Comparison of ENCODE assay signal across 1 cellular context in genomic region chr12:42510823-42511222, GRCh38.
TF ChIP-seq lines count a peak whose summit lies in the region.

No MANE protein-coding gene starts in this region.

TF ChIP-seq in H1, 55 proteins besides CTCF, POLR2A, EP300 and RAD21 (continued from another document):
- TF ChIP-seq E2F6 (IDR thresholded peaks at IDR 0.05) (no peak), CREB1 (IDR thresholded peaks at IDR 0.05) (no peak), JUND (IDR thresholded peaks at IDR 0.05; ENCODE audit: low read length) (no peak), SAP30 (IDR thresholded peaks at IDR 0.05; ENCODE audit: insufficient read depth, insufficient replicate concordance, low read length) (no peak), YY1 (IDR thresholded peaks at IDR 0.05; ENCODE audit: low read depth, low read length) (peak; percentile 65; the same call in 1 of the 2 replicates), HDAC2 (IDR thresholded peaks at IDR 0.05; ENCODE audit: borderline replicate concordance in 1 of 2, low read depth in 2 of 2, low read length in 2 of 2) (0 out of 4 replicates have a peak, but pooled peaks of 1 of the 2 experiments have one; percentile 39), ATF2 (IDR thresholded peaks at IDR 0.05; ENCODE audit: low read length) (no peak), KDM1A (IDR thresholded peaks at IDR 0.05; ENCODE audit: borderline replicate concordance, low read length) (no peak), TAF7 (optimal IDR thresholded peaks at IDR 0.05; ENCODE audit: borderline replicate concordance, low read depth, low read length) (no peak), TEAD4 (IDR thresholded peaks at IDR 0.05; ENCODE audit: low read depth, low read length) (no peak), POU5F1 (IDR thresholded peaks at IDR 0.05; ENCODE audit: low read depth, low read length) (peak; percentile 82; the same call in 1 of the 2 replicates), CEBPB (IDR thresholded peaks at IDR 0.05; ENCODE audit: low read depth, low read length) (no peak), ASH2L (IDR thresholded peaks at IDR 0.05; ENCODE audit: low read length) (no peak), SIN3A (conservative IDR thresholded peaks at IDR 0.05 in 1 of 2, IDR thresholded peaks at IDR 0.05 in 1 of 2; ENCODE audit: low read depth in 1 of 2, low read length in 2 of 2) (no peak), SIX5 (IDR thresholded peaks at IDR 0.05; ENCODE audit: low read depth, low read length) (no peak), BRCA1 (IDR thresholded peaks at IDR 0.05; ENCODE audit: low read depth, low read length) (no peak), SP2 (IDR thresholded peaks at IDR 0.05; ENCODE audit: low read length) (no peak), KDM4A (IDR thresholded peaks at IDR 0.05; ENCODE audit: low read depth, low read length, severe bottlenecking) (no peak), FOSL1 (IDR thresholded peaks at IDR 0.05; ENCODE audit: insufficient read depth, low read depth, low read length) (no peak), TCF12 (IDR thresholded peaks at IDR 0.05; ENCODE audit: low read depth, low read length) (0 out of 2 replicates have a peak, but pooled peaks have one; percentile 8), CHD1 (IDR thresholded peaks at IDR 0.05; ENCODE audit: low read depth, low read length) (no peak), MAFK (IDR thresholded peaks at IDR 0.05; ENCODE audit: low read depth, low read length) (no peak), HDAC6 (IDR thresholded peaks at IDR 0.05; ENCODE audit: low read depth, low read length) (no peak), BACH1 (IDR thresholded peaks at IDR 0.05; ENCODE audit: low read length) (no peak)
- TF ChIP-seq, protein P1, sequence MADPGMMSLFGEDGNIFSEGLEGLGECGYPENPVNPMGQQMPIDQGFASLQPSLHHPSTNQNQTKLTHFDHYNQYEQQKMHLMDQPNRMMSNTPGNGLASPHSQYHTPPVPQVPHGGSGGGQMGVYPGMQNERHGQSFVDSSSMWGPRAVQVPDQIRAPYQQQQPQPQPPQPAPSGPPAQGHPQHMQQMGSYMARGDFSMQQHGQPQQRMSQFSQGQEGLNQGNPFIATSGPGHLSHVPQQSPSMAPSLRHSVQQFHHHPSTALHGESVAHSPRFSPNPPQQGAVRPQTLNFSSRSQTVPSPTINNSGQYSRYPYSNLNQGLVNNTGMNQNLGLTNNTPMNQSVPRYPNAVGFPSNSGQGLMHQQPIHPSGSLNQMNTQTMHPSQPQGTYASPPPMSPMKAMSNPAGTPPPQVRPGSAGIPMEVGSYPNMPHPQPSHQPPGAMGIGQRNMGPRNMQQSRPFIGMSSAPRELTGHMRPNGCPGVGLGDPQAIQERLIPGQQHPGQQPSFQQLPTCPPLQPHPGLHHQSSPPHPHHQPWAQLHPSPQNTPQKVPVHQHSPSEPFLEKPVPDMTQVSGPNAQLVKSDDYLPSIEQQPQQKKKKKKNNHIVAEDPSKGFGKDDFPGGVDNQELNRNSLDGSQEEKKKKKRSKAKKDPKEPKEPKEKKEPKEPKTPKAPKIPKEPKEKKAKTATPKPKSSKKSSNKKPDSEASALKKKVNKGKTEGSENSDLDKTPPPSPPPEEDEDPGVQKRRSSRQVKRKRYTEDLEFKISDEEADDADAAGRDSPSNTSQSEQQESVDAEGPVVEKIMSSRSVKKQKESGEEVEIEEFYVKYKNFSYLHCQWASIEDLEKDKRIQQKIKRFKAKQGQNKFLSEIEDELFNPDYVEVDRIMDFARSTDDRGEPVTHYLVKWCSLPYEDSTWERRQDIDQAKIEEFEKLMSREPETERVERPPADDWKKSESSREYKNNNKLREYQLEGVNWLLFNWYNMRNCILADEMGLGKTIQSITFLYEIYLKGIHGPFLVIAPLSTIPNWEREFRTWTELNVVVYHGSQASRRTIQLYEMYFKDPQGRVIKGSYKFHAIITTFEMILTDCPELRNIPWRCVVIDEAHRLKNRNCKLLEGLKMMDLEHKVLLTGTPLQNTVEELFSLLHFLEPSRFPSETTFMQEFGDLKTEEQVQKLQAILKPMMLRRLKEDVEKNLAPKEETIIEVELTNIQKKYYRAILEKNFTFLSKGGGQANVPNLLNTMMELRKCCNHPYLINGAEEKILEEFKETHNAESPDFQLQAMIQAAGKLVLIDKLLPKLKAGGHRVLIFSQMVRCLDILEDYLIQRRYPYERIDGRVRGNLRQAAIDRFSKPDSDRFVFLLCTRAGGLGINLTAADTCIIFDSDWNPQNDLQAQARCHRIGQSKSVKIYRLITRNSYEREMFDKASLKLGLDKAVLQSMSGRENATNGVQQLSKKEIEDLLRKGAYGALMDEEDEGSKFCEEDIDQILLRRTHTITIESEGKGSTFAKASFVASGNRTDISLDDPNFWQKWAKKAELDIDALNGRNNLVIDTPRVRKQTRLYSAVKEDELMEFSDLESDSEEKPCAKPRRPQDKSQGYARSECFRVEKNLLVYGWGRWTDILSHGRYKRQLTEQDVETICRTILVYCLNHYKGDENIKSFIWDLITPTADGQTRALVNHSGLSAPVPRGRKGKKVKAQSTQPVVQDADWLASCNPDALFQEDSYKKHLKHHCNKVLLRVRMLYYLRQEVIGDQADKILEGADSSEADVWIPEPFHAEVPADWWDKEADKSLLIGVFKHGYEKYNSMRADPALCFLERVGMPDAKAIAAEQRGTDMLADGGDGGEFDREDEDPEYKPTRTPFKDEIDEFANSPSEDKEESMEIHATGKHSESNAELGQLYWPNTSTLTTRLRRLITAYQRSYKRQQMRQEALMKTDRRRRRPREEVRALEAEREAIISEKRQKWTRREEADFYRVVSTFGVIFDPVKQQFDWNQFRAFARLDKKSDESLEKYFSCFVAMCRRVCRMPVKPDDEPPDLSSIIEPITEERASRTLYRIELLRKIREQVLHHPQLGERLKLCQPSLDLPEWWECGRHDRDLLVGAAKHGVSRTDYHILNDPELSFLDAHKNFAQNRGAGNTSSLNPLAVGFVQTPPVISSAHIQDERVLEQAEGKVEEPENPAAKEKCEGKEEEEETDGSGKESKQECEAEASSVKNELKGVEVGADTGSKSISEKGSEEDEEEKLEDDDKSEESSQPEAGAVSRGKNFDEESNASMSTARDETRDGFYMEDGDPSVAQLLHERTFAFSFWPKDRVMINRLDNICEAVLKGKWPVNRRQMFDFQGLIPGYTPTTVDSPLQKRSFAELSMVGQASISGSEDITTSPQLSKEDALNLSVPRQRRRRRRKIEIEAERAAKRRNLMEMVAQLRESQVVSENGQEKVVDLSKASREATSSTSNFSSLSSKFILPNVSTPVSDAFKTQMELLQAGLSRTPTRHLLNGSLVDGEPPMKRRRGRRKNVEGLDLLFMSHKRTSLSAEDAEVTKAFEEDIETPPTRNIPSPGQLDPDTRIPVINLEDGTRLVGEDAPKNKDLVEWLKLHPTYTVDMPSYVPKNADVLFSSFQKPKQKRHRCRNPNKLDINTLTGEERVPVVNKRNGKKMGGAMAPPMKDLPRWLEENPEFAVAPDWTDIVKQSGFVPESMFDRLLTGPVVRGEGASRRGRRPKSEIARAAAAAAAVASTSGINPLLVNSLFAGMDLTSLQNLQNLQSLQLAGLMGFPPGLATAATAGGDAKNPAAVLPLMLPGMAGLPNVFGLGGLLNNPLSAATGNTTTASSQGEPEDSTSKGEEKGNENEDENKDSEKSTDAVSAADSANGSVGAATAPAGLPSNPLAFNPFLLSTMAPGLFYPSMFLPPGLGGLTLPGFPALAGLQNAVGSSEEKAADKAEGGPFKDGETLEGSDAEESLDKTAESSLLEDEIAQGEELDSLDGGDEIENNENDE (IDR thresholded peaks at IDR 0.05; ENCODE audit: insufficient replicate concordance, low read length): no peak
- TF ChIP-seq, protein P2, sequence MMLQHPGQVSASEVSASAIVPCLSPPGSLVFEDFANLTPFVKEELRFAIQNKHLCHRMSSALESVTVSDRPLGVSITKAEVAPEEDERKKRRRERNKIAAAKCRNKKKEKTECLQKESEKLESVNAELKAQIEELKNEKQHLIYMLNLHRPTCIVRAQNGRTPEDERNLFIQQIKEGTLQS (IDR thresholded peaks at IDR 0.05; ENCODE audit: insufficient read depth, low read depth, low read length): no peak
